ENCODE assay signal across 8 cellular contexts in the genomic region with DNA sequence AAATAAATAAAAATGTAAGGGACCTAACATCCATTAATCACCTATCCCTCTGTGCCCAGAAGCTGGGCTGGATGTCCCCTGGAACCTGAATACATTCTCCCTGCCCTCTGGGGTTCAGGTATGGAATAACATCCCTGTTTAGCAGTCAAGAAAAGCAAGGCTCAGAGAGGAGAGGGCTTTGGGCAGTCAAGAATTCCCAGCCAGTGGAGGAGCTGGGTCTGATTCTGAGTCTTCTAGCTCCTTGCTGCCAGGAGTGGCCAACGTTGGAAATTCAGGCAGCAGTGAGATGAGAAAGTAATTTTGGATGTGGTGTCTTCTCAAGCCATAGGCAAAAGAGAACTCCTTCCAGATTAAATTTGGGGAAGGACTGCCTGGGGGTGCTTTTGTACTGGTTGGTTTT. TPM values are rescaled to one million over a fixed set of nuclear protein-coding genes. Genes with fewer than 3 reads are reported as not detected.
DNase-seq lines count a peak whose midpoint lies in the region; ATAC-seq and TF ChIP-seq lines count a peak whose summit lies in the region.

No MANE protein-coding gene starts in this region.

- H3K4me1 ChIP-seq in left lung, result peaks cover 13 to 29% of the 10 kb centered on the region in 2 donors
- no peaks in the 10 kb centered on the region for H3K4me1 ChIP-seq in right cardiac atrium (ENCODE audit: control insufficient read depth, insufficient read depth, low read length)

- ATAC-seq in left lung (peak; percentile 11), right cardiac atrium (no peak)

- H3K27me3 ChIP-seq in left lung, result peaks cover 41 to 67% of the 10 kb centered on the region in 2 donors
- H3K27me3 ChIP-seq in right cardiac atrium (ENCODE audit: control insufficient read depth, insufficient read depth), result no peaks in the 10 kb centered on the region

- DNase-seq in D341Med (ENCODE audit: low spot score) (peak; percentile 65), KBM-7 (peak; percentile 36), astrocyte of the cerebellum (ENCODE audit: low read depth) (no peak), left lung (no peak), GM10266 (ENCODE audit: extremely low spot score) (no peak), activated gamma-delta T cell (lab: John Stamatoyannopoulos, UW) (no peak), right cardiac atrium (no peak), cerebellar nuclear complex (lab: John Stamatoyannopoulos, UW) (no peak)

- no peak overlapping the region for H3K4me3 ChIP-seq in astrocyte of the cerebellum (ENCODE audit: low read depth, low read length)
- no peak overlapping the region for H3K4me3 ChIP-seq in left lung
- no peak overlapping the region for H3K4me3 ChIP-seq in right cardiac atrium (ENCODE audit: low read length)

- intact Hi-C loops in left lung (cut with DNase I), result loop anchor here in 1 of 2 donors (10.0 kb wide), 1 partner anchor 76 kb away; no protein-coding TSS in a partner anchor
- intact Hi-C loops in right cardiac atrium (cut with DNase I), result loop anchor here in 1 of 4 donors (10.0 kb wide), 1 partner anchor 284 kb away; no protein-coding TSS in a partner anchor

- 2% methylated on average over 1 of the region's 1 CpG for WGBS in right cardiac atrium

- H3K9me3 ChIP-seq in left lung, result no peaks in the 10 kb centered on the region
- no peaks in the 10 kb centered on the region for H3K9me3 ChIP-seq in right cardiac atrium (ENCODE audit: control insufficient read depth, low read length)

- H3K27ac ChIP-seq in left lung (no peak overlapping the region), right cardiac atrium (ENCODE audit: low read length) (no peak overlapping the region)

- TF ChIP-seq CTCF in astrocyte of the cerebellum (IDR thresholded peaks at IDR 0.05; ENCODE audit: low read depth, low read length, missing control alignments) (peak; percentile 69), left lung (IDR thresholded peaks at IDR 0.05) (no peak), GM10266 (IDR thresholded peaks at IDR 0.05; ENCODE audit: control insufficient read depth, insufficient read depth, low read depth, missing control alignments) (no peak)

- no peaks in the 10 kb centered on the region for H3K36me3 ChIP-seq in left lung

- in situ Hi-C loops in KBM-7 (cut with MboI; ENCODE audit: low pct_unique_long_range_greater_than_20kb, low sequenced_read_pairs), result no loop called here
- in situ Hi-C loops in astrocyte of the cerebellum (cut with HindIII; ENCODE audit: low sequenced_read_pairs), result loop anchor here (5.0 to 10.0 kb wide), 2 partner anchors 33 to 204 kb away; no protein-coding TSS in a partner anchor

RNA-seq across cellular contexts. Expression of a gene that starts 42.6 kb away (rescaled TPM):
- 10 to 100 TPM; 39.6 to 41.0 TPM for total RNA-seq in left lung
- 10 to 100 TPM; 21.4 to 25.9 (median 23.2) TPM for total RNA-seq in right cardiac atrium
- polyA plus RNA-seq in right cardiac atrium, result 7.9 TPM

Comparison
In these comparisons a context has a peak if more than half of its experiments do, and no peak if none do; other contexts are left out.
1. DNase-seq: peak in D341Med (single experiment) and KBM-7 (single experiment); none in astrocyte of the cerebellum (single experiment), left lung (0 of 2), GM10266 (single experiment), activated gamma-delta T cell (single experiment), right cardiac atrium (0 of 3) and cerebellar nuclear complex (0 of 2).